8 cellular contexts compared by ENCODE assay signal in the genomic region with DNA sequence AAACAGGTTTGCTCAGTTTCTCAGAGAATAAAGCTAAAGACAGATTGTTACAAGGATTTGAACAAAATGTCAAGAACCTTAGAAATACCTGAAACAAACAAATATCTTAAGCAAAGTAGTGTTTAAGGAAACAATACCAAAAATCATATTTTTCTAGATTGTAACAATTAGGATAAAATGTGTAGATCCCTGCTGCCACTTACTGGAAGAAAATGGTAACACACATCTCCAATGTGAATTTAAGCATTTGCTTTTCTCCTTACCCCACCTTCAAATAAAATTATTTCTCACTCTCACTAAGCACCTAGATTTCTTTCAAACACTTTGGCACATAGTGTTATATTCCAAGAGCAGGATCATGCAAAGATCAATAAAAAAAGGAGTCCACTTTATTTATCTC. TPM values are rescaled to one million over a fixed set of nuclear protein-coding genes. Genes with fewer than 3 reads are reported as not detected.
DNase-seq lines count a peak whose midpoint lies in the region; ATAC-seq, FAIRE-seq and TF ChIP-seq lines count a peak whose summit lies in the region.
"Had no signal": no experiment of that assay in that cellular context is flagged by ENCODE, and none has a peak within 500 bp of the region (broad histone marks: within the 10 kb centered on the region; RNA-seq: fewer than 3 reads in every experiment).

No MANE protein-coding gene starts in this region.

- intact Hi-C loops in mammary epithelial cell (cut with micrococcal nuclease): loop anchor here (1.0 to 5.0 kb wide), 2 partner anchors 110 to 402 kb away; no protein-coding TSS in a partner anchor

- H3K4me3 ChIP-seq in LNCaP clone FGC (ENCODE audit: low read depth, low read length) (no peak overlapping the region), mammary epithelial cell (replicated peaks in 1 of 3; ENCODE audit: insufficient read depth in 1 of 3, low read depth in 2 of 3, low read length in 3 of 3) (no peak overlapping the region), neural progenitor cell (no peak overlapping the region)

- FAIRE-seq in G401.6 (lab: Jason Lieb, UNC): peak; percentile 87

- dilution Hi-C loops in mammary epithelial cell (cut with HindIII; ENCODE audit: low sequenced_read_pairs): no loop called here

- no TSS peak for BruUV-seq in mammary epithelial cell (replicated peaks; lab: Mats Ljungman, UMichigan)

- in situ Hi-C loops in mammary epithelial cell (cut with MboI; ENCODE audit: low sequenced_read_pairs in 2 of 2): loop anchor here in 1 of 2 donors (10.0 kb wide), 1 partner anchor 109 kb away; no protein-coding TSS in a partner anchor

- no peaks in the 10 kb centered on the region for H3F3A ChIP-seq in neural progenitor cell (ENCODE audit: low read depth)

- H2AFZ ChIP-seq in mammary epithelial cell (ENCODE audit: low read depth, low read length) (no peak overlapping the region), neural progenitor cell (replicated peaks) (no peak overlapping the region)

- H3K9ac ChIP-seq in mammary epithelial cell (ENCODE audit: insufficient read depth, low read length) (no peak overlapping the region), neural progenitor cell (no peak overlapping the region)

- H3K36me3 Mint-ChIP-seq in neural progenitor cell: peaks cover 9% of the 10 kb centered on the region
- H3K36me3 Mint-ChIP-seq in activated naive CD4-positive, alpha-beta T cell treated with anti-CD3 and anti-CD28 coated beads, Interleukin-2, amount 50 U/mL, for 72 hours: no peaks in the 10 kb centered on the region

- H3K36me3 ChIP-seq in mammary epithelial cell (ENCODE audit: insufficient read depth, low read length) (peaks cover 10% of the 10 kb centered on the region), neural progenitor cell (no peaks in the 10 kb centered on the region)

- CTCF ChIA-PET in mammary epithelial cell (lab: Charles Lee; ENCODE audit: low non-redundant PET): no interaction called here

- H3K4me1 Mint-ChIP-seq in neural progenitor cell: no peaks in the 10 kb centered on the region

- no peaks in the 10 kb centered on the region for H3K79me2 ChIP-seq in mammary epithelial cell (ENCODE audit: insufficient read depth, low read length)
- H3K79me2 ChIP-seq in neural progenitor cell (ENCODE audit: low read depth): no peaks in the 10 kb centered on the region

- H3K4me1 ChIP-seq in mammary epithelial cell (ENCODE audit: insufficient read depth, low read length) (peaks cover 8% of the 10 kb centered on the region), neural progenitor cell (no peaks in the 10 kb centered on the region)

- TF ChIP-seq CTCF in LNCaP clone FGC (IDR thresholded peaks at IDR 0.05; ENCODE audit: control insufficient read depth, extremely low read depth, insufficient read depth) (peak; percentile 54), mammary epithelial cell (conservative IDR thresholded peaks at IDR 0.05 in 1 of 2, IDR thresholded peaks at IDR 0.05 in 1 of 2; ENCODE audit: extremely low read depth in 1 of 2, insufficient read depth in 1 of 2, low read depth in 1 of 2, low read length in 2 of 2) (peak; percentile 50 to 55), neural progenitor cell (IDR thresholded peaks at IDR 0.05) (peak; percentile 74)

- H3K27me3 ChIP-seq in mammary epithelial cell (ENCODE audit: insufficient read depth, low read length) (no peaks in the 10 kb centered on the region), neural progenitor cell (no peaks in the 10 kb centered on the region)

- H3K4me3 Mint-ChIP-seq in neural progenitor cell: no peak overlapping the region
- H3K4me3 Mint-ChIP-seq: activated T-cell treated with anti-CD3 and anti-CD28 coated beads, Interleukin-2, amount 50 U/mL, for 4 hours had no signal

- no peaks in the 10 kb centered on the region for H3K9me3 Mint-ChIP-seq in neural progenitor cell
- no peaks in the 10 kb centered on the region for H3K9me3 Mint-ChIP-seq in activated naive CD4-positive, alpha-beta T cell treated with anti-CD3 and anti-CD28 coated beads, Interleukin-2, amount 50 U/mL, for 72 hours
- H3K9me3 Mint-ChIP-seq: activated T-cell treated with anti-CD3 and anti-CD28 coated beads, Interleukin-2, amount 50 U/mL, for 4 hours had no signal

- H3K27ac Mint-ChIP-seq in neural progenitor cell: no peak overlapping the region
- H3K27ac Mint-ChIP-seq in activated naive CD4-positive, alpha-beta T cell treated with anti-CD3 and anti-CD28 coated beads, Interleukin-2, amount 50 U/mL, for 72 hours: no peak overlapping the region

- H3K27ac ChIP-seq in mammary epithelial cell (ENCODE audit: insufficient read depth, low read depth, low read length) (no peak overlapping the region), neural progenitor cell (no peak overlapping the region)

- H4K20me1 ChIP-seq in mammary epithelial cell (ENCODE audit: insufficient read depth, low read length): no peaks in the 10 kb centered on the region
- no peaks in the 10 kb centered on the region for H4K20me1 ChIP-seq in neural progenitor cell (ENCODE audit: low read depth)

- no peak overlapping the region for H3K4me2 ChIP-seq in mammary epithelial cell (ENCODE audit: insufficient read depth, low read depth, low read length)
- H3K4me2 ChIP-seq in neural progenitor cell: no peak overlapping the region

- DNase-seq in LNCaP clone FGC (ENCODE audit: low read depth): no peak
- no peak for DNase-seq in mammary epithelial cell
- DNase-seq in neural progenitor cell (ENCODE audit: low spot score): no peak
- DNase-seq in activated naive CD4-positive, alpha-beta T cell treated with anti-CD3 and anti-CD28 coated beads, Interleukin-2, amount 50 U/mL, for 72 hours (ENCODE audit: low spot score in 2 of 2): no peak
- DNase-seq: activated T-cell treated with anti-CD3 and anti-CD28 coated beads, Interleukin-2, amount 50 U/mL, for 4 hours had no signal

- no peaks in the 10 kb centered on the region for H3K9me3 ChIP-seq in mammary epithelial cell (replicated peaks; ENCODE audit: insufficient read depth, low read length)
- H3K9me3 ChIP-seq in neural progenitor cell (ENCODE audit: low read depth): no peaks in the 10 kb centered on the region

- ATAC-seq in HG03521 (IDR thresholded peaks at IDR 0.05; ENCODE audit: unreplicated experiment) (no peak), GM21381 (IDR thresholded peaks at IDR 0.05; ENCODE audit: unreplicated experiment) (no peak)
- no peak for ATAC-seq in activated naive CD4-positive, alpha-beta T cell treated with anti-CD3 and anti-CD28 coated beads, Interleukin-2, amount 50 U/mL, for 72 hours
- ATAC-seq: activated T-cell treated with anti-CD3 and anti-CD28 coated beads, Interleukin-2, amount 50 U/mL, for 4 hours had no signal

- H3K27me3 Mint-ChIP-seq in neural progenitor cell (ENCODE audit: insufficient read depth, low read depth): peaks cover 2% of the 10 kb centered on the region

RNA-seq across cellular contexts. Expression of a gene that starts 34.9 kb away (rescaled TPM):
- total RNA-seq in mammary epithelial cell (10 to 100 TPM; 49.0 to 63.4 TPM), neural progenitor cell (ENCODE audit: low replicate concordance) (29.7 and 40.2 TPM in 2 replicates)
- polyA plus RNA-seq in mammary epithelial cell: 37.3 TPM
- 21.7 TPM for polyA minus RNA-seq in mammary epithelial cell
- 10 to 100 TPM; 55.6 to 73.9 TPM for total RNA-seq in activated naive CD4-positive, alpha-beta T cell treated with anti-CD3 and anti-CD28 coated beads, Interleukin-2, amount 50 U/mL, for 72 hours
